Comparison of ENCODE assay signal across 2 cellular contexts in the genomic region with DNA sequence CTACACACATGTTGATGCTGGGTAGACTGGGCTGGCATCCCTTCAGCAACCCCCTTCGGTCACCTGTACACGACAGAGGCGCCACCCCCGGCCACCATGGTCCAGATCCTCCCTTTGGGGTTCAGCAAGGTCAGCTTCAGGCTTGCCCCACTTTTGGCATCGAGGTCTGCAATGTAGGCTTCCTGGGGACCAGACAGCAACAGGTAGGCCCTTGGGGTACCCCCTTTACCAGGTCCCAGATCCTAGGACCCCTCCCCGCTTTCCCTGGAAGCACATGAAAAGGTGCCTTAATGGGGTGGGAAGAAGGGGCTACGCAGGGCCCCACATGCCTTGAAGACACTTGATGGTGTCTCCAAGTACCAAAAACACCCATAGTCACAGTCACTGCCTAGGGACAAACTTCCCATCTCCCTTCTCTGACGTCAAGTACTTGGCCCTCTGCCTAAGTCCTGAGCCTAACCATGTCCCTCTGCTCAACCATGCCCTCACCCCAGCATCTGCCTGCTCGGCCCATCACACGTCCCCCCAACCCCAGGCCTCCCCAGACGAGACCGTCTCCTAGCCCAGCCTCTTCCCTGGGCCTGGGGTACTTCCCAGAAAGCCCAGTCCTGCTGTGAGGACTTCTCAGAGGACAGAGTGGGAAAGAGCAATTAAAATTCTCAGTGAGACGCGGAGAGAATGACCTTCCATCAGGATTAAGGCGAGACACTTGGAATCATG.
TF ChIP-seq lines count a peak whose summit lies in the region.

No MANE protein-coding gene starts in this region.

TF ChIP-seq in HepG2, 621 proteins besides CTCF, POLR2A, EP300 and RAD21:
- TF ChIP-seq SNAPC2 (CRISPR knock-in tag; IDR thresholded peaks at IDR 0.05) = no peak
- TF ChIP-seq ZNF160 (CRISPR knock-in tag; IDR thresholded peaks at IDR 0.05) = no peak
- TF ChIP-seq CAMTA2 (CRISPR knock-in tag; IDR thresholded peaks at IDR 0.05; ENCODE audit: borderline replicate concordance) = no peak
- TF ChIP-seq TOPORS (CRISPR knock-in tag; IDR thresholded peaks at IDR 0.05) = peak; percentile 43; the same call in 1 of the 2 replicates
- no peak for TF ChIP-seq ATF7-NPFF (CRISPR knock-in tag; IDR thresholded peaks at IDR 0.05; ENCODE audit: low read depth)
- no peak for TF ChIP-seq FOXM1 (CRISPR knock-in tag; IDR thresholded peaks at IDR 0.05)
- TF ChIP-seq ZNF546 (CRISPR knock-in tag; conservative IDR thresholded peaks at IDR 0.05) = no peak
- TF ChIP-seq HNRNPK (IDR thresholded peaks at IDR 0.05; ENCODE audit: low read depth, low read length, poor library complexity, severe bottlenecking) = no peak
- peak; percentile 29 for TF ChIP-seq AGO2 (optimal IDR thresholded peaks at IDR 0.05; ENCODE audit: low read depth, low read length)
- no peak for TF ChIP-seq ZNF816 (CRISPR knock-in tag; IDR thresholded peaks at IDR 0.05; ENCODE audit: borderline replicate concordance)
- TF ChIP-seq RARG (CRISPR knock-in tag; IDR thresholded peaks at IDR 0.05; ENCODE audit: low read depth) = no peak

TF ChIP-seq in HEK293T, 16 proteins besides CTCF, POLR2A, EP300 and RAD21:
- TF ChIP-seq ELF4 (IDR thresholded peaks at IDR 0.05) (no peak), BHLHE40 (IDR thresholded peaks at IDR 0.05; ENCODE audit: borderline replicate concordance) (no peak), FOXM1 (IDR thresholded peaks at IDR 0.05; ENCODE audit: borderline replicate concordance) (no peak)
